ENCODE assay signal across 15 cellular contexts in genomic region chr5:179427676-179428056, GRCh38.
DNase-seq lines count a peak whose midpoint lies in the region; ATAC-seq, FAIRE-seq and TF ChIP-seq lines count a peak whose summit lies in the region.
"Had no signal": no experiment of that assay in that cellular context is flagged by ENCODE, and none has a peak within 500 bp of the region (broad histone marks: within the 10 kb centered on the region; RNA-seq: fewer than 3 reads in every experiment).

No MANE protein-coding gene starts in this region.

- no peak overlapping the region for H3K4me3 ChIP-seq in left ventricle myocardium inferior
- no peak overlapping the region for H3K4me3 ChIP-seq in kidney (ENCODE audit: low read length in 2 of 2)
- H3K4me3 ChIP-seq in neuronal stem cell (ENCODE audit: low read length in 2 of 2), result no peak overlapping the region
- no peak overlapping the region for H3K4me3 ChIP-seq in aorta (ENCODE audit: low read length in 2 of 2)
- H3K4me3 ChIP-seq: HAP-1 had no signal

- H3K4me1 ChIP-seq in left ventricle myocardium inferior (no peaks in the 10 kb centered on the region), kidney (ENCODE audit: control insufficient read depth in 1 of 2, insufficient read depth in 1 of 2, low read depth in 1 of 2, low read length in 2 of 2) (no peaks in the 10 kb centered on the region), neuronal stem cell (ENCODE audit: control insufficient read depth in 2 of 2, insufficient read depth in 1 of 2, low read depth in 1 of 2, low read length in 2 of 2) (no peaks in the 10 kb centered on the region), aorta (ENCODE audit: control insufficient read depth in 1 of 2, insufficient read depth in 2 of 2, low read length in 2 of 2) (no peaks in the 10 kb centered on the region)
- H3K4me1 ChIP-seq: HAP-1 had no signal

- H3K4me2 ChIP-seq in neuronal stem cell (ENCODE audit: insufficient read depth, low read length, poor library complexity, severe bottlenecking), result no peak overlapping the region

- peaks cover 30% of the 10 kb centered on the region for H3K27me3 ChIP-seq in left ventricle myocardium inferior (ENCODE audit: low read depth)
- H3K27me3 ChIP-seq in neuronal stem cell (ENCODE audit: control insufficient read depth in 3 of 3, insufficient read depth in 3 of 3, low read depth in 1 of 3, low read length in 3 of 3), result no peaks in the 10 kb centered on the region
- no peaks in the 10 kb centered on the region for H3K27me3 ChIP-seq in aorta (ENCODE audit: control insufficient read depth in 1 of 2, insufficient read depth in 2 of 2, low read length in 1 of 2)

- intact Hi-C loops in left ventricle myocardium inferior (cut with micrococcal nuclease), result no loop called here
- intact Hi-C loops in Right ventricle myocardium inferior (cut with DNase I), result no loop called here
- intact Hi-C loops in kidney (cut with DNase I), result no loop called here
- intact Hi-C loops in aorta (cut with DNase I), result no loop called here

- no peak overlapping the region for H4K8ac ChIP-seq in neuronal stem cell (ENCODE audit: low read depth, low read length)

- no peak overlapping the region for H2AK5ac ChIP-seq in neuronal stem cell (ENCODE audit: low read depth, low read length)

- peak overlapping the region; percentile 87 for H3K18ac ChIP-seq in neuronal stem cell (ENCODE audit: low read length)

- no peak for ATAC-seq in Right ventricle myocardium inferior
- ATAC-seq in aorta (ENCODE audit: low FRiP score), result peak; percentile 51

- H4K91ac ChIP-seq in neuronal stem cell (ENCODE audit: low read depth, low read length, poor library complexity), result no peak overlapping the region

- H3K9me3 ChIP-seq in left ventricle myocardium inferior (replicated peaks), result peaks cover 10% of the 10 kb centered on the region
- H3K9me3 ChIP-seq in kidney (ENCODE audit: control insufficient read depth in 1 of 2, low read length in 2 of 2), result peaks cover 2 to 3% of the 10 kb centered on the region in 2 donors
- H3K9me3 ChIP-seq in neuronal stem cell (replicated peaks in 1 of 2; ENCODE audit: control insufficient read depth in 2 of 2, insufficient read depth in 1 of 2, low read depth in 1 of 2, low read length in 2 of 2), result peaks cover 0 to 2% of the 10 kb centered on the region in 2 donors
- no peaks in the 10 kb centered on the region for H3K9me3 ChIP-seq in aorta (ENCODE audit: control insufficient read depth, low read length)
- H3K9me3 ChIP-seq: HAP-1 had no signal

- no CpG with 5 or more reads among the region's 21 CpGs for WGBS in neuronal stem cell (ENCODE audit: extremely low coverage in 2 of 2, insufficient read length in 2 of 2, insufficient replicate concordance in 1 of 2), 2 donors
- 85 to 89% methylated on average over 20 to 21 of the region's 21 CpGs for WGBS in aorta, 2 donors

- H3K79me1 ChIP-seq in neuronal stem cell (ENCODE audit: low read depth, low read length), result peaks cover 1% of the 10 kb centered on the region

- H3K14ac ChIP-seq in neuronal stem cell (ENCODE audit: low read length), result peak overlapping the region; percentile 31

- H2BK5ac ChIP-seq in neuronal stem cell (ENCODE audit: low read length), result no peak overlapping the region

- DNase-seq in left ventricle myocardium inferior (peak; percentile 4), Right ventricle myocardium inferior (ENCODE audit: missing footprints) (no peak), kidney (peak; percentile 58), neuronal stem cell (ENCODE audit: low spot score) (no peak), aorta (peak in 1 of 2 donors; percentile 69), inferior parietal cortex (ENCODE audit: extremely low spot score) (no peak), NCI-H748 (lab: John Stamatoyannopoulos, UW; ENCODE audit: unreplicated experiment) (no peak), SK-N-DZ (ENCODE audit: low spot score) (no peak)
- DNase-seq: ACHN, C1 segment of cervical spinal cord, Calu3, DMS 273 treated with DMSO at 0.1 percent for 48 hours, GOT3 had no signal

- no peak overlapping the region for H3K9ac ChIP-seq in kidney (ENCODE audit: low read length in 2 of 2)
- no peak overlapping the region for H3K9ac ChIP-seq in neuronal stem cell (ENCODE audit: low read depth, low read length, poor library complexity)

- TF ChIP-seq CTCF in left ventricle myocardium inferior (IDR thresholded peaks at IDR 0.05; ENCODE audit: borderline replicate concordance) (no peak), kidney (IDR thresholded peaks at IDR 0.05; ENCODE audit: borderline replicate concordance, extremely low read depth, insufficient read depth) (no peak)

- H3K4ac ChIP-seq in neuronal stem cell (ENCODE audit: low read length), result peak overlapping the region; percentile 40

- no peak overlapping the region for H2BK12ac ChIP-seq in neuronal stem cell (ENCODE audit: low read length)

- H2AFZ ChIP-seq in neuronal stem cell (ENCODE audit: low read length), result no peak overlapping the region

- peak overlapping the region; percentile 45 for H2BK15ac ChIP-seq in neuronal stem cell (ENCODE audit: low read length)

- H3K27ac ChIP-seq in left ventricle myocardium inferior (replicated peaks) (no peak overlapping the region), kidney (ENCODE audit: low read depth in 2 of 2, low read length in 2 of 2) (no peak overlapping the region), neuronal stem cell (replicated peaks; ENCODE audit: low read length) (no peak overlapping the region), aorta (ENCODE audit: low read depth in 1 of 2, low read length in 2 of 2) (no peak overlapping the region)

- H3K23ac ChIP-seq in neuronal stem cell (ENCODE audit: low read depth, low read length, poor library complexity), result peak overlapping the region; percentile 25

- H3K36me3 ChIP-seq in left ventricle myocardium inferior (no peaks in the 10 kb centered on the region), kidney (ENCODE audit: control insufficient read depth in 1 of 2, insufficient read depth in 2 of 2, low read length in 2 of 2) (no peaks in the 10 kb centered on the region), neuronal stem cell (replicated peaks in 1 of 2; ENCODE audit: control insufficient read depth in 2 of 2, insufficient read depth in 2 of 2, low read length in 2 of 2) (no peaks in the 10 kb centered on the region), aorta (ENCODE audit: control insufficient read depth in 1 of 2, insufficient read depth in 2 of 2, low read length in 1 of 2) (no peaks in the 10 kb centered on the region)
- H3K36me3 ChIP-seq: HAP-1 had no signal

- no peak for FAIRE-seq in kidney (lab: Jason Lieb, UNC)
- FAIRE-seq: HTR-8/SVneo had no signal

- H2BK120ac ChIP-seq in neuronal stem cell (ENCODE audit: low read depth, low read length), result no peak overlapping the region

Comparison
In these comparisons a context has a peak if more than half of its experiments do, and no peak if none do; other contexts are left out.
1. DNase-seq: peak in left ventricle myocardium inferior (single experiment) and kidney (single experiment); none in Right ventricle myocardium inferior (single experiment), neuronal stem cell (single experiment), inferior parietal cortex (single experiment), NCI-H748 (single experiment) and SK-N-DZ (single experiment).